In the genomic region with DNA sequence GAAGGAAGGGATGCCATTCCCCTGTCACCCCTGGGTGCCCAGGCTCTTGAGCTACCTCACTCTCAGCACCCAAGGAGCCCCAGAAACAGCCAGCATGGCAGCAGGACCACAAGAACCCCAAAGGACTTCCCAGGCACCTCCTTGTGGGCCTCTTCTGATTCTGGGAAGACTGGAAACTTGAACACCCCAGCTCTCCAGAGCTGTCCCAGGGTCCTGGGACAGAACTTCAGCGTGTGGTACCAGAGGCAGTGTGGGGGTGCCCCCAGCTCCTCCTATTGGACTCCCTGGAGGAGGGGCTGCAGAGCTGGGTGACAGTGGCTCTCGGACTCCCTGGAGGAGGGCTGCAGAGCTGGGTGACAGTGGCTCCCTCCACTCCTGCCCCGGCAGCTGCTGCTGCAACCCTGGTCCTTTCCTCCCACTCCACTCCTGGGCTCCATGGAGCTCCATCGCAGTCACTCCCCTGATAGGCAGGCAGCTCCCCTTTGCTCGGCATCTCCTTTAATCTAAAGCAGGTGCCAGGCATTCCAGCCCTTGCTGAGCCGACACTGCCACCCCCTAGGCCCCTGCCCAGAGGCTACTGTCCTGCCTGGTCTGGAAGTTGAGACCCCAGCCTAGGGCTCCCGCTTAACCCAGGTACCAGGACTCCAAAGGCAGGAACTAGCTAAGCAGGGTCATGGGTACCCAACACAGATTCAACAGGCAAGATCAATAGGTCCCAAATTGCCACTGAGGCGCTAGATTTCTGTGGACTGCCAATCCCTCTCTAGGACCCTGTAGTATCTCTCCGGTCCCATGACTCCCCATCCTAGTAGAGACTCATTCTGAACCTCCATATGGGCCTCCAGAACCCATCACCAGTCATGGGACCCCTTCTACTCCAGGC, we compare ENCODE assay signal across 9 cellular contexts. TPM values are rescaled to one million over a fixed set of nuclear protein-coding genes. Genes with fewer than 3 reads are reported as not detected.
A peak's percentile ranks its signal among the peaks of the same experiment; 100 is the strongest.
DNase-seq lines count a peak whose midpoint lies in the region; ATAC-seq and TF ChIP-seq lines count a peak whose summit lies in the region.
"Had no signal": no experiment of that assay in that cellular context is flagged by ENCODE, and none has a peak within 500 bp of the region (broad histone marks: within the 10 kb centered on the region; RNA-seq: fewer than 3 reads in every experiment).

No MANE protein-coding gene starts in this region.

- no peaks in the 10 kb centered on the region for H3K9me3 Mint-ChIP-seq in activated CD8-positive, alpha-beta T cell treated with anti-CD3 and anti-CD28 coated beads, Interleukin-2, amount 10 ng/mL, durations not matched to agents 7 days and 5 days (ENCODE audit: insufficient read depth)
- H3K9me3 Mint-ChIP-seq in glutamatergic neuron (ENCODE audit: unreplicated experiment): peaks cover 14% of the 10 kb centered on the region

- peak; percentile 25 for DNase-seq in ELF-1 (ENCODE audit: low read depth, low spot score)
- DNase-seq in activated CD8-positive, alpha-beta T cell treated with anti-CD3 and anti-CD28 coated beads, Interleukin-2, amount 10 ng/mL, durations not matched to agents 7 days and 5 days: no peak
- DNase-seq in glutamatergic neuron: no peak
- DNase-seq in gastrocnemius medialis: peak in 1 of 2 donors; percentile 14
- DNase-seq in GF-D8 (lab: John Stamatoyannopoulos, UW): no peak

- peaks cover 32% of the 10 kb centered on the region for H3K36me3 Mint-ChIP-seq in activated CD8-positive, alpha-beta T cell treated with anti-CD3 and anti-CD28 coated beads, Interleukin-2, amount 10 ng/mL, durations not matched to agents 7 days and 5 days (ENCODE audit: low read depth)
- no peaks in the 10 kb centered on the region for H3K36me3 Mint-ChIP-seq in glutamatergic neuron (ENCODE audit: unreplicated experiment)

- no peak for TF ChIP-seq CTCF in glutamatergic neuron (IDR thresholded peaks at IDR 0.05; ENCODE audit: partially characterized antibody, unreplicated experiment)
- TF ChIP-seq CTCF in gastrocnemius medialis (IDR thresholded peaks at IDR 0.05 in 4 of 5, conservative IDR thresholded peaks at IDR 0.05 in 1 of 5): no peak

- no peaks in the 10 kb centered on the region for H3K27me3 ChIP-seq in gastrocnemius medialis

- H3K27me3 Mint-ChIP-seq in activated CD8-positive, alpha-beta T cell treated with anti-CD3 and anti-CD28 coated beads, Interleukin-2, amount 10 ng/mL, durations not matched to agents 7 days and 5 days (ENCODE audit: low read depth): no peaks in the 10 kb centered on the region
- H3K27me3 Mint-ChIP-seq in glutamatergic neuron (ENCODE audit: unreplicated experiment): peaks cover 8% of the 10 kb centered on the region

- peak overlapping the region; percentile 89 to 100 (median 96) for H3K27ac ChIP-seq in gastrocnemius medialis

- peak overlapping the region; percentile 73 to 93 (median 80) for H3K4me3 ChIP-seq in gastrocnemius medialis

- H3K4me3 Mint-ChIP-seq in activated CD8-positive, alpha-beta T cell treated with anti-CD3 and anti-CD28 coated beads, Interleukin-2, amount 10 ng/mL, durations not matched to agents 7 days and 5 days: peak overlapping the region; percentile 97
- peak overlapping the region; percentile 87 for H3K4me3 Mint-ChIP-seq in glutamatergic neuron (ENCODE audit: unreplicated experiment)

- H3K4me1 Mint-ChIP-seq in activated CD8-positive, alpha-beta T cell treated with anti-CD3 and anti-CD28 coated beads, Interleukin-2, amount 10 ng/mL, durations not matched to agents 7 days and 5 days (ENCODE audit: low read depth): peaks cover 65% of the 10 kb centered on the region
- peaks cover 41% of the 10 kb centered on the region for H3K4me1 Mint-ChIP-seq in glutamatergic neuron (ENCODE audit: low read depth, unreplicated experiment)

- no peak for TF ChIP-seq POLR2A in gastrocnemius medialis (IDR thresholded peaks at IDR 0.05)

- H3K36me3 ChIP-seq in gastrocnemius medialis: no peaks in the 10 kb centered on the region

- intact Hi-C loops in gastrocnemius medialis (cut with DNase I; ENCODE audit: low total_unique reads): loop anchor here (1.0 kb wide), 1 partner anchor 12 kb away; no protein-coding TSS in a partner anchor

- CTCF ChIA-PET in activated CD8-positive, alpha-beta T cell treated with anti-CD3 and anti-CD28 coated beads, Interleukin-2, amount 10 ng/mL, durations not matched to agents 7 days and 5 days (lab: Charles Lee): interaction anchor here (0.8 to 2.1 kb wide), 2 partner anchors 132 to 232 kb away, joined by 3 to 14 read pairs; a partner anchor contains a TSS

- H3K27ac Mint-ChIP-seq in activated CD8-positive, alpha-beta T cell treated with anti-CD3 and anti-CD28 coated beads, Interleukin-2, amount 10 ng/mL, durations not matched to agents 7 days and 5 days: peak overlapping the region; percentile 84
- H3K27ac Mint-ChIP-seq in glutamatergic neuron (ENCODE audit: unreplicated experiment): no peak overlapping the region

- peaks cover 69 to 80% of the 10 kb centered on the region in 2 donors for H3K4me1 ChIP-seq in gastrocnemius medialis

- no peaks in the 10 kb centered on the region for H3K9me3 ChIP-seq in gastrocnemius medialis

- in situ Hi-C loops in gastrocnemius medialis (cut with MboI; ENCODE audit: low sequenced_read_pairs in 4 of 4): no loop called here

- no peak for ATAC-seq in activated CD8-positive, alpha-beta T cell treated with anti-CD3 and anti-CD28 coated beads, Interleukin-2, amount 10 ng/mL, durations not matched to agents 7 days and 5 days
- ATAC-seq in gastrocnemius medialis (no peak), GM19328 (IDR thresholded peaks at IDR 0.05; ENCODE audit: unreplicated experiment) (no peak), HG03571 (IDR thresholded peaks at IDR 0.05; ENCODE audit: unreplicated experiment) (no peak), HG02623 (IDR thresholded peaks at IDR 0.05; ENCODE audit: unreplicated experiment) (no peak)

- POLR2A ChIA-PET in activated CD8-positive, alpha-beta T cell treated with anti-CD3 and anti-CD28 coated beads, Interleukin-2, amount 10 ng/mL, durations not matched to agents 7 days and 5 days (lab: Charles Lee): interaction anchor here (0.6 to 6.1 kb wide), 7 partner anchors 8 to 226 kb away, joined by 3 to 104 read pairs (median 3); a partner anchor contains a TSS

RNA-seq across cellular contexts. Expression of a gene that starts 2.7 kb away (rescaled TPM):
- 10 to 100 TPM; 70.0 to 70.6 TPM for total RNA-seq in activated CD8-positive, alpha-beta T cell treated with anti-CD3 and anti-CD28 coated beads, Interleukin-2, amount 10 ng/mL, durations not matched to agents 7 days and 5 days
- total RNA-seq in glutamatergic neuron (ENCODE audit: unreplicated experiment): 13.0 TPM
- total RNA-seq in gastrocnemius medialis: 10 to 100 TPM; 17.1 to 35.6 (median 23.8) TPM

RNA-seq across cellular contexts. Expression of a gene that starts 33.1 kb away (rescaled TPM):
- total RNA-seq in activated CD8-positive, alpha-beta T cell treated with anti-CD3 and anti-CD28 coated beads, Interleukin-2, amount 10 ng/mL, durations not matched to agents 7 days and 5 days: not detected
- total RNA-seq in glutamatergic neuron (ENCODE audit: unreplicated experiment) (not detected), gastrocnemius medialis (not detected)
- total RNA-seq: mesenteric fat pad had no signal

RNA-seq across cellular contexts. Expression of a gene that starts 39.3 kb away (rescaled TPM):
- total RNA-seq in activated CD8-positive, alpha-beta T cell treated with anti-CD3 and anti-CD28 coated beads, Interleukin-2, amount 10 ng/mL, durations not matched to agents 7 days and 5 days: under 1 TPM; 0.08 to 0.18 TPM
- total RNA-seq in glutamatergic neuron (ENCODE audit: unreplicated experiment): not detected
- not detected for total RNA-seq in gastrocnemius medialis
- total RNA-seq: mesenteric fat pad had no signal

RNA-seq across cellular contexts. Expression of a gene that starts 48.6 kb away (rescaled TPM):
- total RNA-seq in activated CD8-positive, alpha-beta T cell treated with anti-CD3 and anti-CD28 coated beads, Interleukin-2, amount 10 ng/mL, durations not matched to agents 7 days and 5 days: not detected
- total RNA-seq in glutamatergic neuron (ENCODE audit: unreplicated experiment) (not detected), gastrocnemius medialis (not detected)
- total RNA-seq: mesenteric fat pad had no signal
